20 cellular contexts compared by ENCODE assay signal in the genomic region with DNA sequence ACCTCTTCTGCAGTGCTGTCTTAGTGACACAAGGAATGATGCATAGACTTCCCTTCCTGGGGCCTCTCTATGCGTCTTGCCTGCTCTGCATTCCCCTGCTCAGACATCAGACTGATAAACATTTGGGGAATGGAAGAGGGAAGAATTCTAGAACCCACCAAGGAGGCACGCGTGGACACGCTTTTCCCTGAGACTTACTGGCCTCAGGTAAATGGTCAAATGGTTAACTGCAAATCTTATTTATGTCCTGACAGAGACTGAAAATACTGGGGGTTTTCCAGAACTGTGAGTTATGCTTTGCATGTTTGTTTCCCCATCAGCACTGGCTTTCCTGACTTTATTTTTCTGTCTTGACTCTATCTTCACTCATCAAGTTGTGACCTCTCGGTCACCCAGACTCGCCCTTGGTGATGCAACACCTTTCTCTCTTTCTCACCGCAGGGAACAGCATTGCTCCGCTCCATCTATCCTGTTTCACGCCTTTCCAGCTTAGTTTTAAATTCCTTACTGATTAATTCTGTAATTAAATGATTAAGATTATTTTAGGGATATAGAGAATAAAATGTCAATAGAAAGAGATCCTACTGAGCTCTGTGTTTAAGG.
DNase-seq lines count a peak whose midpoint lies in the region; ATAC-seq and TF ChIP-seq lines count a peak whose summit lies in the region.
"Had no signal": no experiment of that assay in that cellular context is flagged by ENCODE, and none has a peak within 500 bp of the region (broad histone marks: within the 10 kb centered on the region; RNA-seq: fewer than 3 reads in every experiment).

No MANE protein-coding gene starts in this region.

- peak; percentile 30 for DNase-seq in choroid plexus epithelial cell (ENCODE audit: low read depth)
- peak; percentile 19 to 60 for DNase-seq in trophoblast cell
- no peak for DNase-seq in COLO668 (lab: John Stamatoyannopoulos, UW; ENCODE audit: unreplicated experiment)
- DNase-seq in activated T-cell treated with anti-CD3 and anti-CD28 coated beads, Interleukin-2, amount 50 U/mL, for 1 hour = no peak
- no peak for DNase-seq in RWPE1 (ENCODE audit: low spot score)
- DNase-seq: activated CD4-positive, alpha-beta T cell treated with anti-CD3 and anti-CD28 coated beads, Interleukin-2, amount 50 U/mL, for 4 hours; activated CD4-positive, CD25-positive, alpha-beta regulatory T cell; activated CD8-positive, alpha-beta memory T cell treated with anti-CD3 and anti-CD28 coated beads, Interleukin-2, amount 50 U/mL, for 48 hours; EL; hippocampal formation; naive thymus-derived CD8-positive, alpha-beta T cell; NCI-H1417 treated with DMSO at 0.1 percent for 48 hours; NCI-H2081 treated with DMSO at 0.1 percent for 48 hours; NCI-H774; stimulated activated naive CD4-positive, alpha-beta T cell treated with Interleukin-2 at 50 U/mL for 16 hours had no signal

- H2AK5ac ChIP-seq in trophoblast cell (ENCODE audit: low read length) = no peak overlapping the region

- no peak overlapping the region for H4K8ac ChIP-seq in trophoblast cell (ENCODE audit: low read depth, low read length)

- H3K4me1 ChIP-seq in trophoblast cell (ENCODE audit: control insufficient read depth in 1 of 2, insufficient read depth in 2 of 2, low read length in 2 of 2) = peaks cover 8 to 14% of the 10 kb centered on the region in 2 experiments

- no CpG with 5 or more reads among the region's 9 CpGs for WGBS in trophoblast cell (ENCODE audit: extremely low coverage, insufficient coverage, insufficient read length)

- H4K12ac ChIP-seq in trophoblast cell (ENCODE audit: low read depth, low read length) = no peak overlapping the region

- TF ChIP-seq CTCF in choroid plexus epithelial cell (conservative IDR thresholded peaks at IDR 0.05; ENCODE audit: low read depth, low read length) = no peak
- no peak for TF ChIP-seq CTCF in RWPE1 (conservative IDR thresholded peaks at IDR 0.05; ENCODE audit: low read depth)

- H4K91ac ChIP-seq in trophoblast cell (ENCODE audit: low read depth, low read length) = no peak overlapping the region

- no peak overlapping the region for H2AFZ ChIP-seq in trophoblast cell (ENCODE audit: insufficient read depth, low read length, poor library complexity)
- H2AFZ ChIP-seq: GM23338 had no signal

- H3K4me2 ChIP-seq in trophoblast cell (ENCODE audit: low read length) = no peak overlapping the region
- H3K4me2 ChIP-seq: GM23338 had no signal

- no peak overlapping the region for H2BK120ac ChIP-seq in trophoblast cell (ENCODE audit: insufficient read depth, low read length, poor library complexity)

- no peak overlapping the region for H3K9ac ChIP-seq in trophoblast cell (ENCODE audit: low read length)

- no peak overlapping the region for H2BK12ac ChIP-seq in trophoblast cell (ENCODE audit: low read length)

- no peaks in the 10 kb centered on the region for H3K27me3 ChIP-seq in trophoblast cell (ENCODE audit: insufficient read depth, low read length)
- H3K27me3 ChIP-seq: gastroesophageal sphincter had no signal

- H3K18ac ChIP-seq in trophoblast cell (ENCODE audit: low read length) = no peak overlapping the region

- no peaks in the 10 kb centered on the region for H3K9me3 ChIP-seq in trophoblast cell (ENCODE audit: insufficient read depth, low read depth, low read length)
- H3K9me3 ChIP-seq: gastroesophageal sphincter had no signal

- H3K4me3 ChIP-seq in choroid plexus epithelial cell (ENCODE audit: low read depth, low read length) (no peak overlapping the region), trophoblast cell (ENCODE audit: low read depth, low read length) (no peak overlapping the region)
- H3K4me3 ChIP-seq: gastroesophageal sphincter, GM23338 had no signal

- H3K27ac ChIP-seq in trophoblast cell (ENCODE audit: low read depth, low read length) (peak overlapping the region; percentile 10), RWPE1 (no peak overlapping the region)
- H3K27ac ChIP-seq: gastroesophageal sphincter had no signal

- H3K79me2 ChIP-seq in trophoblast cell (ENCODE audit: control insufficient read depth, insufficient read depth, low read length, poor library complexity) = no peaks in the 10 kb centered on the region

- H3K36me3 ChIP-seq in trophoblast cell (ENCODE audit: control insufficient read depth in 1 of 2, insufficient read depth in 2 of 2, low read length in 2 of 2) = no peaks in the 10 kb centered on the region
- H3K36me3 ChIP-seq: gastroesophageal sphincter had no signal

- no peak overlapping the region for H2BK5ac ChIP-seq in trophoblast cell (ENCODE audit: low read depth, low read length, poor library complexity)

- H3K23ac ChIP-seq in trophoblast cell (ENCODE audit: low read length) = no peak overlapping the region

- H3K4ac ChIP-seq in trophoblast cell (ENCODE audit: low read depth, low read length) = no peak overlapping the region

- CTCF ChIA-PET in RWPE1 (lab: Yijun Ruan, JAX) = interaction anchor here (0.7 to 1.2 kb wide), 2 partner anchors 12 to 820 kb away, joined by 3 to 4 read pairs; no protein-coding TSS in a partner anchor

- POLR2A ChIA-PET in RWPE1 (lab: Yijun Ruan, JAX; ENCODE audit: low non-redundant PET) = no interaction called here

- ATAC-seq in GM18870 (IDR thresholded peaks at IDR 0.05; ENCODE audit: unreplicated experiment) = peak; percentile 62
- peak; percentile 79 for ATAC-seq in HG02852 (IDR thresholded peaks at IDR 0.05; ENCODE audit: unreplicated experiment)
- ATAC-seq: activated T-helper 17 cell treated with anti-CD3 and anti-CD28 coated beads, Interleukin-2, amount 50 U/mL, for 72 hours; gastroesophageal sphincter; naive thymus-derived CD8-positive, alpha-beta T cell had no signal

- H3K14ac ChIP-seq in trophoblast cell (ENCODE audit: low read length) = no peak overlapping the region

- peaks cover 4% of the 10 kb centered on the region for H3K79me1 ChIP-seq in trophoblast cell (ENCODE audit: low read length)

Comparison
In these comparisons a context has a peak if more than half of its experiments do, and no peak if none do; other contexts are left out.
1. DNase-seq: peak in choroid plexus epithelial cell (single experiment) and trophoblast cell (2 of 2); none in COLO668 (single experiment), activated T-cell treated with anti-CD3 and anti-CD28 coated beads, Interleukin-2, amount 50 U/mL, for 1 hour (single experiment) and RWPE1 (single experiment).